In genomic region chr5:154197801-154198461, GRCh38 we compare ENCODE assay signal across 8 cellular contexts. TPM values are rescaled to one million over a fixed set of nuclear protein-coding genes. Genes with fewer than 3 reads are reported as not detected.
DNase-seq lines count a peak whose midpoint lies in the region; ATAC-seq, FAIRE-seq and TF ChIP-seq lines count a peak whose summit lies in the region.

No MANE protein-coding gene starts in this region.

- peak; percentile 94 for DNase-seq in NCI-H187 treated with DMSO at 0.1 percent for 48 hours (lab: John Stamatoyannopoulos, UW)
- peak; percentile 65 for DNase-seq in activated CD8-positive, alpha-beta memory T cell treated with anti-CD3 and anti-CD28 coated beads, Interleukin-2, amount 50 U/mL, for 4 hours
- DNase-seq in keratinocyte (ENCODE audit: low read depth, low spot score): peak; percentile 75
- DNase-seq in stomach: peak; percentile 57
- no peak for DNase-seq in WTC11 (ENCODE audit: low spot score)
- DNase-seq in tibial nerve (ENCODE audit: low spot score in 2 of 2): no peak
- DNase-seq in iPS-NIHi11 (ENCODE audit: low spot score): no peak

- H3K9me3 Mint-ChIP-seq in WTC11: no peaks in the 10 kb centered on the region

- no peak overlapping the region for H2AFZ ChIP-seq in keratinocyte (ENCODE audit: control insufficient read depth, low read length)

- H3K9ac ChIP-seq in keratinocyte (ENCODE audit: control insufficient read depth, extremely low read depth, insufficient read depth, low read length): no peak overlapping the region

- H3K4me1 Mint-ChIP-seq in WTC11: peaks cover 66% of the 10 kb centered on the region

- peaks cover 25% of the 10 kb centered on the region for H4K20me1 ChIP-seq in keratinocyte (ENCODE audit: control insufficient read depth, extremely low read depth, insufficient read depth, low read length)

- no peak overlapping the region for H3K27ac Mint-ChIP-seq in WTC11

- peaks cover 5% of the 10 kb centered on the region for H3K9me1 ChIP-seq in keratinocyte (ENCODE audit: control insufficient read depth, extremely low read depth, insufficient read depth, low read length)

- H3K4me3 ChIP-seq in keratinocyte (ENCODE audit: control insufficient read depth in 2 of 3, extremely low read depth in 1 of 3, insufficient read depth in 2 of 3, low read depth in 1 of 3, low read length in 3 of 3) (no peak overlapping the region), stomach (no peak overlapping the region), tibial nerve (no peak overlapping the region)

- CTCF ChIA-PET in WTC11 (lab: Charles Lee): interaction anchor here (0.6 to 4.2 kb wide), 19 partner anchors 8 to 223 kb away, joined by 3 to 84 read pairs (median 5); partner anchors contain the start of gene GALNT10

- H3K36me3 Mint-ChIP-seq in WTC11: 0 out of 2 replicates have a peak, but pooled peaks cover 2% of the 10 kb centered on the region

- H3K9me3 ChIP-seq in keratinocyte (ENCODE audit: control insufficient read depth, low read depth, low read length): no peaks in the 10 kb centered on the region
- no peaks in the 10 kb centered on the region for H3K9me3 ChIP-seq in stomach
- no peaks in the 10 kb centered on the region for H3K9me3 ChIP-seq in tibial nerve

- ATAC-seq in GM18511 (IDR thresholded peaks at IDR 0.05; ENCODE audit: unreplicated experiment) (peak; percentile 41), WTC11 (no peak)

- WGBS in stomach, 5 donors: 40 to 54% (median 49%) methylated on average over 8 of the region's 8 CpGs
- 67 to 79% methylated on average over 8 of the region's 8 CpGs for WGBS in tibial nerve, 2 donors

- POLR2A ChIA-PET in WTC11 (lab: Charles Lee): no interaction called here

- H3K79me2 ChIP-seq in keratinocyte (ENCODE audit: control insufficient read depth, insufficient read depth, low read length): no peaks in the 10 kb centered on the region

- no peak for TF ChIP-seq CTCF in keratinocyte (optimal IDR thresholded peaks at IDR 0.05 in 1 of 3, IDR thresholded peaks at IDR 0.05 in 1 of 3, conservative IDR thresholded peaks at IDR 0.05 in 1 of 3; ENCODE audit: extremely low read depth in 1 of 3, insufficient read depth in 2 of 3, low read length in 3 of 3)
- no peak for TF ChIP-seq CTCF in stomach (IDR thresholded peaks at IDR 0.05)
- TF ChIP-seq CTCF in WTC11 (IDR thresholded peaks at IDR 0.05): no peak
- no peak for TF ChIP-seq CTCF in tibial nerve (IDR thresholded peaks at IDR 0.05)

- peak overlapping the region; percentile 7 for H3K4me2 ChIP-seq in keratinocyte (ENCODE audit: control insufficient read depth, extremely low read depth, insufficient read depth, low read depth, low read length)

- H3K27me3 Mint-ChIP-seq in WTC11 (ENCODE audit: low read depth): no peaks in the 10 kb centered on the region

- H3K27ac ChIP-seq in keratinocyte (ENCODE audit: control insufficient read depth, insufficient read depth, low read length) (no peak overlapping the region), stomach (peak overlapping the region; percentile 57 to 67 (median 62)), tibial nerve (no peak overlapping the region)

- TF ChIP-seq EP300 in stomach (IDR thresholded peaks at IDR 0.05) (no peak), tibial nerve (IDR thresholded peaks at IDR 0.05) (no peak)

- no peak for FAIRE-seq in keratinocyte (lab: Jason Lieb, UNC)

- H3K36me3 ChIP-seq in keratinocyte (ENCODE audit: control insufficient read depth in 2 of 2, extremely low read depth in 1 of 2, insufficient read depth in 2 of 2, low read length in 2 of 2) (peaks cover 0 to 2% of the 10 kb centered on the region in 2 experiments), stomach (peaks cover 0 to 11% (median 3%) of the 10 kb centered on the region in 4 donors), tibial nerve (peaks cover 0 to 3% (median 0%) of the 10 kb centered on the region in 3 donors)

- peaks cover 25% of the 10 kb centered on the region for H3K4me1 ChIP-seq in keratinocyte (ENCODE audit: control insufficient read depth, extremely low read depth, insufficient read depth, low read length)
- H3K4me1 ChIP-seq in stomach: peaks cover 44 to 82% (median 64%) of the 10 kb centered on the region in 4 donors
- H3K4me1 ChIP-seq in tibial nerve: peaks cover 0 to 48% (median 25%) of the 10 kb centered on the region in 4 donors

- no peak for TF ChIP-seq POLR2A in stomach (IDR thresholded peaks at IDR 0.05)
- no peak for TF ChIP-seq POLR2A in tibial nerve (IDR thresholded peaks at IDR 0.05)

- H3K27me3 ChIP-seq in keratinocyte (ENCODE audit: control insufficient read depth, extremely low read depth, insufficient read depth, low read length) (peaks cover 18% of the 10 kb centered on the region), stomach (no peaks in the 10 kb centered on the region), tibial nerve (no peaks in the 10 kb centered on the region)

- no peak overlapping the region for H3K4me3 Mint-ChIP-seq in WTC11

- intact Hi-C loops in stomach (cut with DNase I; ENCODE audit: low total_unique reads): loop anchor here (10.0 kb wide), 1 partner anchor 97 kb away; no protein-coding TSS in a partner anchor

- dilution Hi-C loops in keratinocyte (cut with MboI; ENCODE audit: extremely low pct_ligation_motif_present, low sequenced_read_pairs): no loop called here

TF ChIP-seq in WTC11, 78 proteins besides CTCF, POLR2A, EP300 and RAD21 (continues in another document):
- TF ChIP-seq ELF4 (CRISPR knock-in tag; IDR thresholded peaks at IDR 0.05; ENCODE audit: low read depth) (no peak), RELA (CRISPR knock-in tag; IDR thresholded peaks at IDR 0.05; ENCODE audit: borderline replicate concordance) (no peak), SMAD3 (CRISPR knock-in tag; IDR thresholded peaks at IDR 0.05; ENCODE audit: borderline replicate concordance) (no peak), ZNF263 (CRISPR knock-in tag; IDR thresholded peaks at IDR 0.05; ENCODE audit: low read depth) (no peak), ZNF416 (CRISPR knock-in tag; IDR thresholded peaks at IDR 0.05) (no peak), FOXK1 (CRISPR knock-in tag; IDR thresholded peaks at IDR 0.05) (no peak), SOX15 (CRISPR knock-in tag; IDR thresholded peaks at IDR 0.05) (no peak), E2F4 (CRISPR knock-in tag; IDR thresholded peaks at IDR 0.05; ENCODE audit: borderline replicate concordance, low read depth) (no peak), FOXP4 (CRISPR knock-in tag; IDR thresholded peaks at IDR 0.05) (no peak)

RNA-seq across cellular contexts. Expression of gene GALNT10, which starts 7.4 kb away (rescaled TPM):
- 11.5 to 24.8 TPM (median 17.9 TPM) in 3 replicates for polyA plus RNA-seq in keratinocyte
- polyA plus RNA-seq in keratinocyte (2011; ENCODE audit: low read depth): 4.3 TPM
- polyA plus RNA-seq in keratinocyte (2011; cell fraction: cytosol; rRNA removed): 12.9 and 15.1 TPM in 2 replicates
- 25.6 and 33.1 TPM in 2 replicates for polyA plus RNA-seq in keratinocyte (2011; cell fraction: nucleus; rRNA removed)
- polyA plus RNA-seq in keratinocyte (2012; ENCODE audit: low replicate concordance): 6.6 and 14.2 TPM in 2 replicates
- polyA minus RNA-seq in keratinocyte: 30.5 to 43.3 TPM (median 33.9 TPM) in 3 replicates
- 11.5 TPM for polyA minus RNA-seq in keratinocyte (2011; cell fraction: cytosol; rRNA and poly(A)+ RNA removed)
- polyA minus RNA-seq in keratinocyte (2011; cell fraction: nucleus; rRNA and poly(A)+ RNA removed): 22.4 and 66.8 TPM in 2 replicates
- total RNA-seq in stomach: 10 to 100 TPM; 24.9 to 76.4 (median 47.7) TPM
- 10 to 100 TPM in 1 of 3 donors, 1 to 10 TPM in 2; 5.3 to 12.2 (median 6.4) TPM for polyA plus RNA-seq in stomach
- 15.9 to 22.9 TPM (median 17.5 TPM) in 3 replicates for total RNA-seq in WTC11 (2021)
- total RNA-seq in tibial nerve: 10 to 100 TPM; 24.1 to 41.2 (median 26.7) TPM

Comparison
In these comparisons a context has a peak if more than half of its experiments do, and no peak if none do; other contexts are left out.
1. DNase-seq: peak in NCI-H187 treated with DMSO at 0.1 percent for 48 hours (single experiment), activated CD8-positive, alpha-beta memory T cell treated with anti-CD3 and anti-CD28 coated beads, Interleukin-2, amount 50 U/mL, for 4 hours (single experiment), keratinocyte (single experiment) and stomach (single experiment); none in WTC11 (single experiment), tibial nerve (0 of 2) and iPS-NIHi11 (single experiment).
2. H3K27ac ChIP-seq: peak in stomach (5 of 5); none in keratinocyte (single experiment) and tibial nerve (0 of 4).